Comparison of ENCODE assay signal across 1 cellular context in the genomic region with DNA sequence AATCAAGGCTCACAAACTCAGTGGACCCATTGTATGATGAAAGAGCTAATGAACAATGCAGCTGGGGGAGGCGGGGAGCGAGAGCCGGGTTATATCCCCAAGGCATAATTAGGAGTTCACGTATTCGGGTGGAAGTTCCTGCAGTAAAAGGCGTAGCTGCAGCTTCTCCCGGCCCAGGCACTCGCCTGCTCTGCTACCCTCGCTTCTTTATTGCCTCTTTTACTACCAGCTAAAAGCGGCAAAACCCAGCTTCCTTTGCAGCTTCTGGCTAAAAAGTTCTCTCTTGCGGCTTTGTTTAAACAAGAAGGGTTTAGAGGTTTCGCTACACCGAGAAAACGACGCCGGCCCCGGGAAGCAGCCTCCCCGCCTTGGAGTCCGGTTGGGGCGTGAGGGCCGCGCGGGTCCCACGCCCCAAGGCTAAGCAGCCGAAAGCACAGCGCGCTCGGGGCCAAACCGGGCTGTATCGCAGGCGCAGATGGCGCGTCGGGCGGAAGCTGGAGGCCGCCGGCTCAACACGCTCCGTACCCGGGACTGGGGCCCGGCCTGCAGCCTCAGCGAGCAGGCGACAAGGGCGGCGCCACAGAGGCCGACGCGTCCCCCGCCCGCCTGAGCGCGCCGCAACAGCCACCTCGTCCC.
TF ChIP-seq lines count a peak whose summit lies in the region.

No MANE protein-coding gene starts in this region.

TF ChIP-seq in HepG2, 621 proteins besides CTCF, POLR2A, EP300 and RAD21 (continued from another document and continues in another):
- TF ChIP-seq KDM6A (CRISPR knock-in tag; IDR thresholded peaks at IDR 0.05; ENCODE audit: low read depth), result no peak
- TF ChIP-seq, protein P1, sequence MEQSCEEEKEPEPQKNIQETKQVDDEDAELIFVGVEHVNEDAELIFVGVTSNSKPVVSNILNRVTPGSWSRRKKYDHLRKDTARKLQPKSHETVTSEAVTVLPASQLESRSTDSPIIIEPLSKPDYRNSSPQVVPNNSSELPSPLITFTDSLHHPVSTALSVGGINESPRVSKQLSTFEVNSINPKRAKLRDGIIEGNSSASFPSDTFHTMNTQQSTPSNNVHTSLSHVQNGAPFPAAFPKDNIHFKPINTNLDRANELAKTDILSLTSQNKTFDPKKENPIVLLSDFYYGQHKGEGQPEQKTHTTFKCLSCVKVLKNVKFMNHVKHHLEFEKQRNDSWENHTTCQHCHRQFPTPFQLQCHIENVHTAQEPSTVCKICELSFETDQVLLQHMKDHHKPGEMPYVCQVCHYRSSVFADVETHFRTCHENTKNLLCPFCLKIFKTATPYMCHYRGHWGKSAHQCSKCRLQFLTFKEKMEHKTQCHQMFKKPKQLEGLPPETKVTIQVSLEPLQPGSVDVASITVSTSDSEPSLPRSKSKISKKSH (CRISPR knock-in tag; IDR thresholded peaks at IDR 0.05; ENCODE audit: borderline replicate concordance), result peak; percentile 86; the same call in 1 of the 2 replicates
- TF ChIP-seq SNRNP70 (IDR thresholded peaks at IDR 0.05; ENCODE audit: low read depth, low read length), result no peak
- TF ChIP-seq ZNF619 (CRISPR knock-in tag; IDR thresholded peaks at IDR 0.05), result no peak
- peak; percentile 79 for TF ChIP-seq HDAC1 (CRISPR knock-in tag; IDR thresholded peaks at IDR 0.05)
- TF ChIP-seq, protein P2, sequence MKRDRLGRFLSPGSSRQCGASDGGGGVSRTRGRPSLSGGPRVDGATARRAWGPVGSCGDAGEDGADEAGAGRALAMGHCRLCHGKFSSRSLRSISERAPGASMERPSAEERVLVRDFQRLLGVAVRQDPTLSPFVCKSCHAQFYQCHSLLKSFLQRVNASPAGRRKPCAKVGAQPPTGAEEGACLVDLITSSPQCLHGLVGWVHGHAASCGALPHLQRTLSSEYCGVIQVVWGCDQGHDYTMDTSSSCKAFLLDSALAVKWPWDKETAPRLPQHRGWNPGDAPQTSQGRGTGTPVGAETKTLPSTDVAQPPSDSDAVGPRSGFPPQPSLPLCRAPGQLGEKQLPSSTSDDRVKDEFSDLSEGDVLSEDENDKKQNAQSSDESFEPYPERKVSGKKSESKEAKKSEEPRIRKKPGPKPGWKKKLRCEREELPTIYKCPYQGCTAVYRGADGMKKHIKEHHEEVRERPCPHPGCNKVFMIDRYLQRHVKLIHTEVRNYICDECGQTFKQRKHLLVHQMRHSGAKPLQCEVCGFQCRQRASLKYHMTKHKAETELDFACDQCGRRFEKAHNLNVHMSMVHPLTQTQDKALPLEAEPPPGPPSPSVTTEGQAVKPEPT (CRISPR knock-in tag; IDR thresholded peaks at IDR 0.05; ENCODE audit: low read depth), result peak; percentile 70; the same call in 1 of the 2 replicates
- TF ChIP-seq, protein P3, sequence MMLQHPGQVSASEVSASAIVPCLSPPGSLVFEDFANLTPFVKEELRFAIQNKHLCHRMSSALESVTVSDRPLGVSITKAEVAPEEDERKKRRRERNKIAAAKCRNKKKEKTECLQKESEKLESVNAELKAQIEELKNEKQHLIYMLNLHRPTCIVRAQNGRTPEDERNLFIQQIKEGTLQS (CRISPR knock-in tag; IDR thresholded peaks at IDR 0.05), result peak; percentile 47; the same call in 1 of the 2 replicates
- TF ChIP-seq SUZ12 (IDR thresholded peaks at IDR 0.05; ENCODE audit: low read depth, low read length), result no peak
- no peak for TF ChIP-seq ZNF713 (CRISPR knock-in tag; IDR thresholded peaks at IDR 0.05)
- TF ChIP-seq TCF7 (IDR thresholded peaks at IDR 0.05; ENCODE audit: low read depth), result no peak
- no peak for TF ChIP-seq PHF5A (CRISPR knock-in tag; IDR thresholded peaks at IDR 0.05; ENCODE audit: low read depth, unreplicated experiment)
- peak; percentile 85 for TF ChIP-seq ARID4A (CRISPR knock-in tag; IDR thresholded peaks at IDR 0.05; ENCODE audit: borderline replicate concordance)
- TF ChIP-seq, protein P4, sequence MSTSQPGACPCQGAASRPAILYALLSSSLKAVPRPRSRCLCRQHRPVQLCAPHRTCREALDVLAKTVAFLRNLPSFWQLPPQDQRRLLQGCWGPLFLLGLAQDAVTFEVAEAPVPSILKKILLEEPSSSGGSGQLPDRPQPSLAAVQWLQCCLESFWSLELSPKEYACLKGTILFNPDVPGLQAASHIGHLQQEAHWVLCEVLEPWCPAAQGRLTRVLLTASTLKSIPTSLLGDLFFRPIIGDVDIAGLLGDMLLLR (CRISPR knock-in tag; IDR thresholded peaks at IDR 0.05), result peak; percentile 59; the same call in 1 of the 2 replicates
- no peak; the same call in 1 of the 2 replicates for TF ChIP-seq MIER2 (CRISPR knock-in tag; IDR thresholded peaks at IDR 0.05)
- TF ChIP-seq ZNF430 (CRISPR knock-in tag; IDR thresholded peaks at IDR 0.05), result peak; percentile 83
- no peak for TF ChIP-seq ZNF333 (CRISPR knock-in tag; IDR thresholded peaks at IDR 0.05; ENCODE audit: borderline replicate concordance)
- TF ChIP-seq ZNF720 (CRISPR knock-in tag; IDR thresholded peaks at IDR 0.05), result no peak
- TF ChIP-seq AGO2 (optimal IDR thresholded peaks at IDR 0.05; ENCODE audit: low read depth, low read length), result peak; percentile 97
- no peak for TF ChIP-seq TEAD3 (CRISPR knock-in tag; optimal IDR thresholded peaks at IDR 0.05; ENCODE audit: borderline replicate concordance)
- TF ChIP-seq, protein P5, sequence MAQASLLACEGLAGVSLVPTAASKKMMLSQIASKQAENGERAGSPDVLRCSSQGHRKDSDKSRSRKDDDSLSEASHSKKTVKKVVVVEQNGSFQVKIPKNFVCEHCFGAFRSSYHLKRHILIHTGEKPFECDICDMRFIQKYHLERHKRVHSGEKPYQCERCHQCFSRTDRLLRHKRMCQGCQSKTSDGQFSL (CRISPR knock-in tag; IDR thresholded peaks at IDR 0.05), result 0 out of 2 replicates have a peak, but pooled peaks have one; percentile 3
- peak; percentile 85 for TF ChIP-seq ZNF234 (CRISPR knock-in tag; conservative IDR thresholded peaks at IDR 0.05)
- peak; percentile 88 for TF ChIP-seq EED (CRISPR knock-in tag; IDR thresholded peaks at IDR 0.05)
- 0 out of 2 replicates have a peak, but pooled peaks have one; percentile 12 for TF ChIP-seq ZNF484 (CRISPR knock-in tag; IDR thresholded peaks at IDR 0.05; ENCODE audit: borderline replicate concordance, low read depth)
- peak; percentile 80; the same call in 1 of the 2 replicates for TF ChIP-seq ISL2 (CRISPR knock-in tag; IDR thresholded peaks at IDR 0.05)
- TF ChIP-seq SMAD3 (CRISPR knock-in tag; IDR thresholded peaks at IDR 0.05), result peak; percentile 73
- TF ChIP-seq GFI1 (CRISPR knock-in tag; IDR thresholded peaks at IDR 0.05; ENCODE audit: borderline replicate concordance), result peak; percentile 79; the same call in 1 of the 2 replicates
- TF ChIP-seq KMT2A (CRISPR knock-in tag; IDR thresholded peaks at IDR 0.05), result peak; percentile 98
- no peak for TF ChIP-seq ZNF614 (CRISPR knock-in tag; IDR thresholded peaks at IDR 0.05; ENCODE audit: borderline replicate concordance)
- no peak for TF ChIP-seq MXI1 (IDR thresholded peaks at IDR 0.05; ENCODE audit: borderline replicate concordance, low read depth, low read length)
- TF ChIP-seq ARNTL (CRISPR knock-in tag; IDR thresholded peaks at IDR 0.05), result peak; percentile 76
- 0 out of 2 replicates have a peak, but pooled peaks have one; percentile 8 for TF ChIP-seq TARDBP (CRISPR knock-in tag; IDR thresholded peaks at IDR 0.05)
- peak; percentile 82; the same call in 1 of the 2 replicates for TF ChIP-seq SAP130 (CRISPR knock-in tag; IDR thresholded peaks at IDR 0.05; ENCODE audit: low read depth)
- no peak for TF ChIP-seq KLF9 (CRISPR knock-in tag; IDR thresholded peaks at IDR 0.05; ENCODE audit: low read depth)
- 0 out of 2 replicates have a peak, but pooled peaks have one; percentile 68 for TF ChIP-seq ZNF879 (CRISPR knock-in tag; IDR thresholded peaks at IDR 0.05)
- peak; percentile 85 for TF ChIP-seq POLR2AphosphoS5 (IDR thresholded peaks at IDR 0.05; ENCODE audit: low read depth, low read length)
- 0 out of 2 replicates have a peak, but pooled peaks have one; percentile 32 for TF ChIP-seq ETV6 (CRISPR knock-in tag; conservative IDR thresholded peaks at IDR 0.05)
- TF ChIP-seq PRDM15 (CRISPR knock-in tag; IDR thresholded peaks at IDR 0.05), result peak; percentile 69
- TF ChIP-seq HNRNPUL1 (IDR thresholded peaks at IDR 0.05; ENCODE audit: low read depth, low read length), result peak; percentile 63; the same call in 1 of the 2 replicates
- peak; percentile 84; the same call in 1 of the 2 replicates for TF ChIP-seq NFKB2 (CRISPR knock-in tag; IDR thresholded peaks at IDR 0.05; ENCODE audit: borderline replicate concordance)
- no peak for TF ChIP-seq RAD51 (IDR thresholded peaks at IDR 0.05; ENCODE audit: borderline replicate concordance)
- peak; percentile 59; the same call in 1 of the 2 replicates for TF ChIP-seq MEF2D (CRISPR knock-in tag; IDR thresholded peaks at IDR 0.05)
- TF ChIP-seq, protein P6, sequence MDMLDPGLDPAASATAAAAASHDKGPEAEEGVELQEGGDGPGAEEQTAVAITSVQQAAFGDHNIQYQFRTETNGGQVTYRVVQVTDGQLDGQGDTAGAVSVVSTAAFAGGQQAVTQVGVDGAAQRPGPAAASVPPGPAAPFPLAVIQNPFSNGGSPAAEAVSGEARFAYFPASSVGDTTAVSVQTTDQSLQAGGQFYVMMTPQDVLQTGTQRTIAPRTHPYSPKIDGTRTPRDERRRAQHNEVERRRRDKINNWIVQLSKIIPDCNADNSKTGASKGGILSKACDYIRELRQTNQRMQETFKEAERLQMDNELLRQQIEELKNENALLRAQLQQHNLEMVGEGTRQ (IDR thresholded peaks at IDR 0.05; ENCODE audit: low read depth, low read length), result no peak
- TF ChIP-seq, protein P6 (CRISPR knock-in tag; IDR thresholded peaks at IDR 0.05; ENCODE audit: borderline replicate concordance), result no peak
- TF ChIP-seq, protein P7, sequence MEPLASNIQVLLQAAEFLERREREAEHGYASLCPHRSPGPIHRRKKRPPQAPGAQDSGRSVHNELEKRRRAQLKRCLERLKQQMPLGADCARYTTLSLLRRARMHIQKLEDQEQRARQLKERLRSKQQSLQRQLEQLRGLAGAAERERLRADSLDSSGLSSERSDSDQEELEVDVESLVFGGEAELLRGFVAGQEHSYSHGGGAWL (CRISPR knock-in tag; IDR thresholded peaks at IDR 0.05), result no peak; the same call in 1 of the 2 replicates
- no peak for TF ChIP-seq NFE2L1 (CRISPR knock-in tag; IDR thresholded peaks at IDR 0.05; ENCODE audit: borderline replicate concordance)
- no peak for TF ChIP-seq TBX3 (IDR thresholded peaks at IDR 0.05; ENCODE audit: borderline replicate concordance)
